In genomic region chrX:66635360-66635759, GRCh38 we compare ENCODE assay signal across 17 cellular contexts. TPM values are rescaled to one million over a fixed set of nuclear protein-coding genes. Genes with fewer than 3 reads are reported as not detected.
DNase-seq lines count a peak whose midpoint lies in the region; ATAC-seq, FAIRE-seq and TF ChIP-seq lines count a peak whose summit lies in the region.
"Had no signal": no experiment of that assay in that cellular context is flagged by ENCODE, and none has a peak within 500 bp of the region (broad histone marks: within the 10 kb centered on the region; RNA-seq: fewer than 3 reads in every experiment).

No MANE protein-coding gene starts in this region.

- no peaks in the 10 kb centered on the region for H4K20me1 ChIP-seq in keratinocyte (ENCODE audit: control insufficient read depth, extremely low read depth, insufficient read depth, low read length)

- H3K79me2 ChIP-seq in ACC112 (ENCODE audit: control insufficient read depth, insufficient read depth, low read length, unreplicated experiment) (peaks cover 24% of the 10 kb centered on the region), keratinocyte (ENCODE audit: control insufficient read depth, insufficient read depth, low read length) (no peaks in the 10 kb centered on the region)
- H3K79me2 ChIP-seq: parathyroid adenoma had no signal

- H3K9ac ChIP-seq in keratinocyte (ENCODE audit: control insufficient read depth, extremely low read depth, insufficient read depth, low read length) = no peak overlapping the region
- H3K9ac ChIP-seq: KMS-11, parathyroid adenoma had no signal

- H3K4me3 ChIP-seq in ACC112 (ENCODE audit: low read depth, low read length) (peak overlapping the region; percentile 56), HFF-Myc (replicated peaks; ENCODE audit: low read depth, low read length) (peak overlapping the region; percentile 74), astrocyte of the spinal cord (ENCODE audit: low read depth, low read length) (no peak overlapping the region), keratinocyte (ENCODE audit: control insufficient read depth in 2 of 3, extremely low read depth in 1 of 3, insufficient read depth in 2 of 3, low read depth in 1 of 3, low read length in 3 of 3) (no peak overlapping the region)
- H3K4me3 ChIP-seq: GM23338, left ventricle myocardium inferior, suprapubic skin had no signal

- ATAC-seq in GM18873 (IDR thresholded peaks at IDR 0.05; ENCODE audit: low FRiP score, unreplicated experiment) (no peak), HG03196 (IDR thresholded peaks at IDR 0.05; ENCODE audit: unreplicated experiment) (no peak), HG03175 (IDR thresholded peaks at IDR 0.05; ENCODE audit: unreplicated experiment) (no peak), GM21367 (IDR thresholded peaks at IDR 0.05; ENCODE audit: unreplicated experiment) (no peak)
- ATAC-seq: GM23338, Panc1 had no signal

- DNase-seq in HFF-Myc (ENCODE audit: extremely low read depth, low read depth) (peak; percentile 54), astrocyte of the spinal cord (ENCODE audit: low read depth, low spot score) (peak; percentile 90), keratinocyte (ENCODE audit: low read depth, low spot score) (peak; percentile 19)
- DNase-seq: activated T-cell treated with anti-CD3 and anti-CD28 coated beads, Interleukin-2, amount 50 U/mL, for 1 hour; foreskin melanocyte; left ventricle myocardium inferior had no signal

- no peaks in the 10 kb centered on the region for H3K9me1 ChIP-seq in keratinocyte (ENCODE audit: control insufficient read depth, extremely low read depth, insufficient read depth, low read length)

- no peaks in the 10 kb centered on the region for H3K9me3 ChIP-seq in keratinocyte (ENCODE audit: control insufficient read depth, low read depth, low read length)
- H3K9me3 ChIP-seq: left ventricle myocardium inferior, suprapubic skin had no signal

- peaks cover 33% of the 10 kb centered on the region for H3K4me1 ChIP-seq in ACC112 (ENCODE audit: control insufficient read depth, insufficient read depth, low read length, unreplicated experiment)
- no peaks in the 10 kb centered on the region for H3K4me1 ChIP-seq in keratinocyte (ENCODE audit: control insufficient read depth, extremely low read depth, insufficient read depth, low read length)
- H3K4me1 ChIP-seq: parathyroid adenoma, suprapubic skin had no signal

- H3K27ac ChIP-seq in ACC112 (ENCODE audit: low read depth, low read length) (peak overlapping the region; percentile 99), keratinocyte (ENCODE audit: control insufficient read depth, insufficient read depth, low read length) (no peak overlapping the region)
- H3K27ac ChIP-seq: C4-2B, KMS-11, left ventricle myocardium inferior, parathyroid adenoma, suprapubic skin had no signal

- TF ChIP-seq CTCF in HFF-Myc (IDR thresholded peaks at IDR 0.05; ENCODE audit: low read depth, low read length, missing control alignments) = no peak
- TF ChIP-seq CTCF in astrocyte of the spinal cord (IDR thresholded peaks at IDR 0.05; ENCODE audit: low read depth, low read length) = no peak
- no peak for TF ChIP-seq CTCF in keratinocyte (optimal IDR thresholded peaks at IDR 0.05 in 1 of 3, IDR thresholded peaks at IDR 0.05 in 1 of 3, conservative IDR thresholded peaks at IDR 0.05 in 1 of 3; ENCODE audit: extremely low read depth in 1 of 3, insufficient read depth in 2 of 3, low read length in 3 of 3)

- H3K27me3 ChIP-seq in ACC112 (ENCODE audit: insufficient read depth, low read length) = no peaks in the 10 kb centered on the region
- no peaks in the 10 kb centered on the region for H3K27me3 ChIP-seq in keratinocyte (ENCODE audit: control insufficient read depth, extremely low read depth, insufficient read depth, low read length)
- H3K27me3 ChIP-seq: suprapubic skin had no signal

- H3K36me3 ChIP-seq in ACC112 (ENCODE audit: insufficient read depth, low read length) (no peaks in the 10 kb centered on the region), keratinocyte (ENCODE audit: control insufficient read depth in 2 of 2, extremely low read depth in 1 of 2, insufficient read depth in 2 of 2, low read length in 2 of 2) (no peaks in the 10 kb centered on the region)
- H3K36me3 ChIP-seq: left ventricle myocardium inferior, suprapubic skin had no signal

- FAIRE-seq in keratinocyte (lab: Jason Lieb, UNC) = no peak

- dilution Hi-C loops in keratinocyte (cut with MboI; ENCODE audit: extremely low pct_ligation_motif_present, low sequenced_read_pairs) = no loop called here

- H3K4me2 ChIP-seq in keratinocyte (ENCODE audit: control insufficient read depth, extremely low read depth, insufficient read depth, low read depth, low read length) = no peak overlapping the region
- H3K4me2 ChIP-seq: GM23338, KMS-11 had no signal

- in situ Hi-C loops in astrocyte of the spinal cord (cut with HindIII; ENCODE audit: low sequenced_read_pairs) = no loop called here

- no peak overlapping the region for H2AFZ ChIP-seq in ACC112 (ENCODE audit: low read length, unreplicated experiment)
- H2AFZ ChIP-seq in keratinocyte (ENCODE audit: control insufficient read depth, low read length) = no peak overlapping the region
- H2AFZ ChIP-seq: GM23338, parathyroid adenoma had no signal

RNA-seq across cellular contexts. Expression of gene EDA2R, which starts 3.5 kb away (rescaled TPM):
- polyA plus RNA-seq in keratinocyte = 2.5 to 3.7 TPM (median 2.8 TPM) in 3 replicates
- polyA plus RNA-seq in keratinocyte (2011; ENCODE audit: low read depth) = 0.60 TPM
- polyA plus RNA-seq in keratinocyte (2011; cell fraction: cytosol; rRNA removed) = 1.2 and 2.1 TPM in 2 replicates
- 5.7 and 7.0 TPM in 2 replicates for polyA plus RNA-seq in keratinocyte (2011; cell fraction: nucleus; rRNA removed)
- 1.4 and 1.8 TPM in 2 replicates for polyA plus RNA-seq in keratinocyte (2012; ENCODE audit: low replicate concordance)
- polyA minus RNA-seq in keratinocyte = 1.6 to 5.4 TPM (median 3.0 TPM) in 3 replicates
- polyA minus RNA-seq in keratinocyte (2011; cell fraction: cytosol; rRNA and poly(A)+ RNA removed) = 1.3 TPM
- 2.3 and 2.9 TPM in 2 replicates for polyA minus RNA-seq in keratinocyte (2011; cell fraction: nucleus; rRNA and poly(A)+ RNA removed)

Comparison
In these comparisons a context has a peak if more than half of its experiments do, and no peak if none do; other contexts are left out.
1. H3K4me3 ChIP-seq: peak in ACC112 (single experiment) and HFF-Myc (single experiment); none in astrocyte of the spinal cord (single experiment) and keratinocyte (0 of 3).
2. DNase-seq: peak in every context shown above with its lines; median percentile 90 in astrocyte of the spinal cord; 54 in HFF-Myc; 19 in keratinocyte.